Comparison of ENCODE assay signal across 29 cellular contexts in genomic region chr1:45669379-45669778, GRCh38. TPM values are rescaled to one million over a fixed set of nuclear protein-coding genes. Genes with fewer than 3 reads are reported as not detected.
DNase-seq lines count a peak whose midpoint lies in the region; ATAC-seq, FAIRE-seq and TF ChIP-seq lines count a peak whose summit lies in the region.
"Had no signal": no experiment of that assay in that cellular context is flagged by ENCODE, and none has a peak within 500 bp of the region (broad histone marks: within the 10 kb centered on the region; RNA-seq: fewer than 3 reads in every experiment).

No MANE protein-coding gene starts in this region.

- H3K9ac ChIP-seq in HepG2 (ENCODE audit: insufficient read depth, low read depth, low read length) = no peak overlapping the region
- H3K9ac ChIP-seq in astrocyte (ENCODE audit: low read length) = no peak overlapping the region
- H3K9ac ChIP-seq: neural progenitor cell had no signal

- no peaks in the 10 kb centered on the region for H3K9me3 Mint-ChIP-seq in astrocyte (ENCODE audit: unreplicated experiment)
- no peaks in the 10 kb centered on the region for H3K9me3 Mint-ChIP-seq in activated T-helper 1 cell treated with anti-CD3 and anti-CD28 coated beads, Interleukin-12 subunit alpha, Interleukin-12 subunit beta, Interleukin-2, Interleukin-4 antibody, amounts not matched to agents 30 ng/mL and 10 ng/mL and 1 ng/mL, durations not matched to agents 14 hours and 24 hours and 36 hours
- H3K9me3 Mint-ChIP-seq: activated T-cell treated with anti-CD3 and anti-CD28 coated beads, Interleukin-2, amount 50 U/mL, for 4 hours; T-cell had no signal

- H3K4me1 Mint-ChIP-seq in astrocyte (ENCODE audit: low read depth, unreplicated experiment) = peaks cover 26% of the 10 kb centered on the region
- peaks cover 20% of the 10 kb centered on the region for H3K4me1 Mint-ChIP-seq in activated T-helper 1 cell treated with anti-CD3 and anti-CD28 coated beads, Interleukin-12 subunit alpha, Interleukin-12 subunit beta, Interleukin-2, Interleukin-4 antibody, amounts not matched to agents 30 ng/mL and 10 ng/mL and 1 ng/mL, durations not matched to agents 14 hours and 24 hours and 36 hours (ENCODE audit: low read depth)

- H3K27ac Mint-ChIP-seq in astrocyte (ENCODE audit: unreplicated experiment) = no peak overlapping the region
- H3K27ac Mint-ChIP-seq in activated T-helper 1 cell treated with anti-CD3 and anti-CD28 coated beads, Interleukin-12 subunit alpha, Interleukin-12 subunit beta, Interleukin-2, Interleukin-4 antibody, amounts not matched to agents 30 ng/mL and 10 ng/mL and 1 ng/mL, durations not matched to agents 14 hours and 24 hours and 36 hours = no peak overlapping the region
- H3K27ac Mint-ChIP-seq: activated CD4-positive, alpha-beta T cell treated with anti-CD3 and anti-CD28 coated beads for 36 hours; H9; neural progenitor cell; T-cell had no signal

- intact Hi-C loops in right lobe of liver (cut with DNase I) (no loop called here), HepG2 (cut with micrococcal nuclease; ENCODE audit: unreplicated experiment) (no loop called here)
- intact Hi-C loops in activated T-helper 1 cell treated with anti-CD3 and anti-CD28 coated beads, Interleukin-12 subunit alpha, Interleukin-12 subunit beta, Interleukin-2, Interleukin-4 antibody, amounts not matched to agents 30 ng/mL and 10 ng/mL and 1 ng/mL, durations not matched to agents 14 hours and 24 hours and 36 hours (cut with micrococcal nuclease) = no loop called here

- no peak for TF ChIP-seq RAD21 in HepG2 (CRISPR knock-in tag; IDR thresholded peaks at IDR 0.05)

- BruUV-seq in HepG2 (replicated peaks; lab: Mats Ljungman, UMichigan) = no TSS peak

- WGBS in right lobe of liver (ENCODE audit: insufficient coverage, low coverage, low lambda C conversion rate, missing lambda C conversion rate) = 20% methylated on average over 1 of the region's 1 CpG
- WGBS in HepG2 (ENCODE audit: low lambda C conversion rate) = 50% methylated on average over 1 of the region's 1 CpG
- whole genome bisulfite sequencing in hepatocyte (ENCODE audit: low lambda C conversion rate, missing lambda C conversion rate) = 45% methylated on average over 1 of the region's 1 CpG

- POLR2A ChIA-PET in HepG2 (lab: Yijun Ruan, JAX) = interaction anchor here (1.0 kb wide), 1 partner anchor 17 kb away, joined by 3 read pairs; the partner anchor contains the start of gene GPBP1L1

- no peaks in the 10 kb centered on the region for H3K27me3 ChIP-seq in right lobe of liver
- H3K27me3 ChIP-seq in HepG2 (ENCODE audit: control insufficient read depth in 1 of 2, insufficient read depth in 2 of 2, low read length in 2 of 2) = no peaks in the 10 kb centered on the region
- H3K27me3 ChIP-seq in astrocyte (ENCODE audit: insufficient read depth, low read length) = no peaks in the 10 kb centered on the region
- no peaks in the 10 kb centered on the region for H3K27me3 ChIP-seq in hepatocyte
- H3K27me3 ChIP-seq: cardiac muscle cell, dorsolateral prefrontal cortex, neural progenitor cell had no signal

- H4K20me1 ChIP-seq in HepG2 (ENCODE audit: insufficient read depth, low read length) (peaks cover 91% of the 10 kb centered on the region), astrocyte (ENCODE audit: insufficient read depth, low read length) (peaks cover 94% of the 10 kb centered on the region), hepatocyte (ENCODE audit: insufficient read depth, poor library complexity, severe bottlenecking) (peaks cover 95% of the 10 kb centered on the region)

- no peak overlapping the region for H3K27ac ChIP-seq in right lobe of liver
- H3K27ac ChIP-seq in HepG2 (ENCODE audit: extremely low read length, insufficient read depth, low read length) = no peak overlapping the region
- peak overlapping the region; percentile 28 for H3K27ac ChIP-seq in astrocyte (ENCODE audit: low read depth, low read length)
- peak overlapping the region; percentile 8 for H3K27ac ChIP-seq in hepatocyte
- H3K27ac ChIP-seq: 22Rv1, cardiac muscle cell, dorsolateral prefrontal cortex, neural progenitor cell, PC-9 had no signal

- peaks cover 96% of the 10 kb centered on the region for H3K79me2 ChIP-seq in HepG2 (ENCODE audit: insufficient read depth, low read length)
- peaks cover 99% of the 10 kb centered on the region for H3K79me2 ChIP-seq in astrocyte (ENCODE audit: insufficient read depth, low read length)
- peaks cover 100% of the 10 kb centered on the region for H3K79me2 ChIP-seq in hepatocyte

- H3K36me3 Mint-ChIP-seq in astrocyte (ENCODE audit: low read depth, unreplicated experiment) = peaks cover 10% of the 10 kb centered on the region
- peaks cover 8% of the 10 kb centered on the region for H3K36me3 Mint-ChIP-seq in activated T-helper 1 cell treated with anti-CD3 and anti-CD28 coated beads, Interleukin-12 subunit alpha, Interleukin-12 subunit beta, Interleukin-2, Interleukin-4 antibody, amounts not matched to agents 30 ng/mL and 10 ng/mL and 1 ng/mL, durations not matched to agents 14 hours and 24 hours and 36 hours (ENCODE audit: low read depth)

- peaks cover 0 to 55% (median 12%) of the 10 kb centered on the region in 4 donors for H3K4me1 ChIP-seq in right lobe of liver
- peaks cover 42% of the 10 kb centered on the region for H3K4me1 ChIP-seq in HepG2 (ENCODE audit: insufficient read depth, low read length)
- peaks cover 8% of the 10 kb centered on the region for H3K4me1 ChIP-seq in astrocyte (ENCODE audit: insufficient read depth, low read length)
- peaks cover 17% of the 10 kb centered on the region for H3K4me1 ChIP-seq in hepatocyte (ENCODE audit: insufficient read depth)
- H3K4me1 ChIP-seq: neural progenitor cell had no signal

- H3K27me3 Mint-ChIP-seq in astrocyte (ENCODE audit: low read depth, unreplicated experiment) = no peaks in the 10 kb centered on the region
- H3K27me3 Mint-ChIP-seq in activated T-helper 1 cell treated with anti-CD3 and anti-CD28 coated beads, Interleukin-12 subunit alpha, Interleukin-12 subunit beta, Interleukin-2, Interleukin-4 antibody, amounts not matched to agents 30 ng/mL and 10 ng/mL and 1 ng/mL, durations not matched to agents 14 hours and 24 hours and 36 hours (ENCODE audit: insufficient read depth) = no peaks in the 10 kb centered on the region
- H3K27me3 Mint-ChIP-seq: activated CD4-positive, alpha-beta T cell treated with anti-CD3 and anti-CD28 coated beads for 36 hours; T-cell had no signal

- TF ChIP-seq EP300 in HepG2 (IDR thresholded peaks at IDR 0.05; ENCODE audit: low read depth in 2 of 2, low read length in 2 of 2) = no peak
- no peak for TF ChIP-seq EP300 in HepG2 (CRISPR knock-in tag; IDR thresholded peaks at IDR 0.05; ENCODE audit: borderline replicate concordance)

- no peak for TF ChIP-seq POLR2A in right lobe of liver (IDR thresholded peaks at IDR 0.05)
- TF ChIP-seq POLR2A in HepG2 (IDR thresholded peaks at IDR 0.05; ENCODE audit: insufficient read depth in 1 of 2, low read depth in 2 of 2, low read length in 2 of 2) = no peak

- H3K9me3 ChIP-seq in right lobe of liver = no peaks in the 10 kb centered on the region
- no peaks in the 10 kb centered on the region for H3K9me3 ChIP-seq in HepG2 (ENCODE audit: low read length)
- no peaks in the 10 kb centered on the region for H3K9me3 ChIP-seq in astrocyte (ENCODE audit: insufficient read depth, low read depth, low read length)
- H3K9me3 ChIP-seq in hepatocyte (ENCODE audit: low read depth) = no peaks in the 10 kb centered on the region

- CTCF ChIA-PET in HepG2 (lab: Yijun Ruan, JAX; ENCODE audit: low intra/inter-chr PET ratio, low total read pairs) = no interaction called here

- H3K4me2 ChIP-seq in HepG2 (ENCODE audit: low read depth, low read length) (no peak overlapping the region), astrocyte (ENCODE audit: low read length) (peak overlapping the region; percentile 0), hepatocyte (no peak overlapping the region)
- H3K4me2 ChIP-seq: neural progenitor cell, PC-9 had no signal

- in situ Hi-C loops in HepG2 (cut with HindIII; ENCODE audit: extremely low pct_ligation_motif_present, low pct_unique_long_range_greater_than_20kb) = no loop called here

- FAIRE-seq in HepG2 (lab: Jason Lieb, UNC) (no peak), astrocyte (lab: Jason Lieb, UNC) (no peak)
- FAIRE-seq: endothelial cell of umbilical vein, GM18507, TTC549 had no signal

- no peaks in the 10 kb centered on the region for H3K9me2 ChIP-seq in hepatocyte (replicated peaks; ENCODE audit: insufficient read depth)

- H2AFZ ChIP-seq in HepG2 (ENCODE audit: low read length) (no peak overlapping the region), astrocyte (ENCODE audit: low read depth, low read length) (no peak overlapping the region), hepatocyte (no peak overlapping the region)
- H2AFZ ChIP-seq: neural progenitor cell, PC-9 had no signal

- TF ChIP-seq CTCF in right lobe of liver (IDR thresholded peaks at IDR 0.05) (no peak), HepG2 (CRISPR knock-in tag; IDR thresholded peaks at IDR 0.05) (no peak), astrocyte (IDR thresholded peaks at IDR 0.05; ENCODE audit: insufficient read depth, low read depth, low read length) (no peak), hepatocyte (IDR thresholded peaks at IDR 0.05; ENCODE audit: poor library complexity) (no peak)

- DNase-seq in right lobe of liver (no peak), HepG2 (ENCODE audit: low spot score) (no peak), astrocyte (ENCODE audit: low read depth) (no peak), hepatocyte (ENCODE audit: low spot score) (no peak), NAMALWA (ENCODE audit: low spot score) (no peak)
- DNase-seq in activated T-helper 1 cell treated with anti-CD3 and anti-CD28 coated beads, Interleukin-12 subunit alpha, Interleukin-12 subunit beta, Interleukin-2, Interleukin-4 antibody, amounts not matched to agents 30 ng/mL and 10 ng/mL and 1 ng/mL, durations not matched to agents 14 hours and 24 hours and 36 hours (ENCODE audit: low spot score) = no peak
- DNase-seq: activated CD4-positive, alpha-beta T cell treated with anti-CD3 and anti-CD28 coated beads for 36 hours; activated CD8-positive, alpha-beta memory T cell treated with anti-CD3 and anti-CD28 coated beads for 24 hours; activated naive CD4-positive, alpha-beta T cell treated with Interleukin-2 at 50 U/mL for 16 hours; activated T-cell treated with anti-CD3 and anti-CD28 coated beads, Interleukin-2, amount 50 U/mL, for 4 hours; amygdala; C1 segment of cervical spinal cord; dorsolateral prefrontal cortex; H9; NCI-H1105 treated with DMSO at 0.1 percent for 48 hours; NCI-H2081; PC-9; SHP77 treated with DMSO at 0.1 percent for 48 hours; stimulated activated CD4-positive, alpha-beta T cell treated with anti-CD3 and anti-CD28 coated beads, Interleukin-2, amount 100 ng/mL, for 48 hours; stimulated activated naive CD4-positive, alpha-beta T cell; T-cell had no signal

- no peak overlapping the region for H3K4me3 Mint-ChIP-seq in astrocyte (ENCODE audit: unreplicated experiment)
- no peak overlapping the region for H3K4me3 Mint-ChIP-seq in activated T-helper 1 cell treated with anti-CD3 and anti-CD28 coated beads, Interleukin-12 subunit alpha, Interleukin-12 subunit beta, Interleukin-2, Interleukin-4 antibody, amounts not matched to agents 30 ng/mL and 10 ng/mL and 1 ng/mL, durations not matched to agents 14 hours and 24 hours and 36 hours
- H3K4me3 Mint-ChIP-seq: activated CD4-positive, alpha-beta T cell treated with anti-CD3 and anti-CD28 coated beads for 36 hours; activated T-cell treated with anti-CD3 and anti-CD28 coated beads, Interleukin-2, amount 50 U/mL, for 4 hours; H9; neural progenitor cell; T-cell had no signal

- H3K4me3 ChIP-seq in right lobe of liver (no peak overlapping the region), HepG2 (replicated peaks in 1 of 3; ENCODE audit: insufficient read depth in 1 of 3, low read depth in 2 of 3, low read length in 3 of 3) (no peak overlapping the region), astrocyte (ENCODE audit: insufficient read depth, low read depth, low read length) (no peak overlapping the region), hepatocyte (no peak overlapping the region)
- H3K4me3 ChIP-seq: cardiac muscle cell, dorsolateral prefrontal cortex, neural progenitor cell, PC-9 had no signal

- H3K36me3 ChIP-seq in right lobe of liver (no peaks in the 10 kb centered on the region), HepG2 (replicated peaks in 1 of 2; ENCODE audit: control insufficient read depth in 1 of 2, insufficient read depth in 2 of 2, low read length in 2 of 2) (peaks cover 0 to 7% of the 10 kb centered on the region in 2 experiments; a peak in 1 of 5 replicates), astrocyte (ENCODE audit: insufficient read depth, low read length) (peaks cover under 1% of the 10 kb centered on the region), hepatocyte (replicated peaks; ENCODE audit: insufficient read depth, low read depth) (no peaks in the 10 kb centered on the region)
- H3K36me3 ChIP-seq: cardiac muscle cell, neural progenitor cell had no signal

- peak in 3 of 4 donors; percentile 21 to 56 (median 51) for ATAC-seq in right lobe of liver
- no peak for ATAC-seq in HepG2
- no peak for ATAC-seq in HG03108 (IDR thresholded peaks at IDR 0.05; ENCODE audit: unreplicated experiment)
- ATAC-seq in GM18858 (IDR thresholded peaks at IDR 0.05; ENCODE audit: unreplicated experiment) = no peak
- ATAC-seq: activated CD4-positive, alpha-beta T cell treated with anti-CD3 and anti-CD28 coated beads for 36 hours; activated T-cell treated with anti-CD3 and anti-CD28 coated beads, Interleukin-2, amount 50 U/mL, for 4 hours; T-cell had no signal

RNA-seq across cellular contexts. Expression of gene GPBP1L1, which starts 17.0 kb away (rescaled TPM):
- 10 to 100 TPM; 51.2 to 80.0 (median 67.3) TPM for total RNA-seq in right lobe of liver
- total RNA-seq in HepG2 (2016; rRNA removed; fragmentation: Illumina TruSeq; extraction: Trizol) = 86.1 and 102 TPM in 2 replicates
- 25.6 and 26.4 TPM in 2 replicates for total RNA-seq in HepG2 (2016; cell fraction: cytosol; rRNA removed; fragmentation: Illumina TruSeq; extraction: Trizol; ENCODE audit: low read depth)
- total RNA-seq in HepG2 (2016; cell fraction: insoluble cytoplasmic fraction; rRNA removed; fragmentation: Illumina TruSeq; extraction: Trizol) = 92.3 and 92.5 TPM in 2 replicates
- 57.5 TPM in 2 replicates for total RNA-seq in HepG2 (2016; cell fraction: membrane; rRNA removed; fragmentation: Illumina TruSeq; extraction: Trizol)
- 88.6 and 95.6 TPM in 2 replicates for total RNA-seq in HepG2 (2016; cell fraction: nucleus; rRNA removed; fragmentation: Illumina TruSeq; extraction: Trizol)
- polyA plus RNA-seq in HepG2 (2011; rRNA removed) = 45.9 and 46.4 TPM in 2 replicates
- 31.6 and 50.0 TPM in 2 replicates for polyA plus RNA-seq in HepG2 (2011; cell fraction: cytosol; rRNA removed)
- polyA plus RNA-seq in HepG2 (2011; cell fraction: nucleus; rRNA removed) = 47.9 and 59.6 TPM in 2 replicates
- 66.6 and 70.2 TPM in 2 replicates for polyA plus RNA-seq in HepG2 (2012)
- 4.1 and 5.8 TPM in 2 replicates for polyA plus RNA-seq in HepG2 (2016; cell fraction: cytosol; fragmentation: Illumina TruSeq; extraction: Trizol; ENCODE audit: low read depth)
- 64.8 and 77.7 TPM in 2 replicates for polyA plus RNA-seq in HepG2 (2016; cell fraction: insoluble cytoplasmic fraction; fragmentation: Illumina TruSeq; extraction: Trizol; ENCODE audit: low read depth)
- 19.7 and 22.4 TPM in 2 replicates for polyA plus RNA-seq in HepG2 (2016; cell fraction: membrane; fragmentation: Illumina TruSeq; extraction: Trizol; ENCODE audit: low read depth)
- polyA plus RNA-seq in HepG2 (2016; cell fraction: nucleus; fragmentation: Illumina TruSeq; extraction: Trizol; ENCODE audit: insufficient read depth, low read depth) = 101 and 103 TPM in 2 replicates
- polyA minus RNA-seq in HepG2 (2011; rRNA and poly(A)+ RNA removed; ENCODE audit: low replicate concordance) = 88.8 and 106 TPM in 2 replicates
- 54.0 and 54.9 TPM in 2 replicates for polyA minus RNA-seq in HepG2 (2011; cell fraction: cytosol; rRNA and poly(A)+ RNA removed)
- 163 and 195 TPM in 2 replicates for polyA minus RNA-seq in HepG2 (2011; cell fraction: nucleus; rRNA and poly(A)+ RNA removed)
- 116 TPM in 2 replicates for total RNA-seq in astrocyte
- total RNA-seq in hepatocyte = 95.8 and 115 TPM in 2 replicates
- polyA plus RNA-seq in hepatocyte = 56.9 and 67.9 TPM in 2 replicates
- total RNA-seq in activated T-helper 1 cell treated with anti-CD3 and anti-CD28 coated beads, Interleukin-12 subunit alpha, Interleukin-12 subunit beta, Interleukin-2, Interleukin-4 antibody, amounts not matched to agents 30 ng/mL and 10 ng/mL and 1 ng/mL, durations not matched to agents 14 hours and 24 hours and 36 hours = 99.3 and 109 TPM in 2 replicates

RNA-seq across cellular contexts. Expression of gene TMEM69, which starts 18.6 kb away (rescaled TPM):
- total RNA-seq in right lobe of liver = 10 to 100 TPM in 3 of 6 experiments, 1 to 10 TPM in 3; 7.5 to 17.5 (median 10.0) TPM
- 21.9 and 25.4 TPM in 2 replicates for total RNA-seq in HepG2 (2016; rRNA removed; fragmentation: Illumina TruSeq; extraction: Trizol)
- total RNA-seq in HepG2 (2016; cell fraction: cytosol; rRNA removed; fragmentation: Illumina TruSeq; extraction: Trizol; ENCODE audit: low read depth) = 11.4 TPM in 2 replicates
- total RNA-seq in HepG2 (2016; cell fraction: insoluble cytoplasmic fraction; rRNA removed; fragmentation: Illumina TruSeq; extraction: Trizol) = 22.3 and 23.4 TPM in 2 replicates
- total RNA-seq in HepG2 (2016; cell fraction: membrane; rRNA removed; fragmentation: Illumina TruSeq; extraction: Trizol) = 25.3 and 27.2 TPM in 2 replicates
- total RNA-seq in HepG2 (2016; cell fraction: nucleus; rRNA removed; fragmentation: Illumina TruSeq; extraction: Trizol) = 15.9 TPM in 2 replicates
- polyA plus RNA-seq in HepG2 (2011; rRNA removed) = 112 and 135 TPM in 2 replicates
- polyA plus RNA-seq in HepG2 (2011; cell fraction: cytosol; rRNA removed) = 79.4 and 112 TPM in 2 replicates
- polyA plus RNA-seq in HepG2 (2011; cell fraction: nucleus; rRNA removed) = 24.0 and 32.3 TPM in 2 replicates
- 42.1 and 42.2 TPM in 2 replicates for polyA plus RNA-seq in HepG2 (2012)
- polyA plus RNA-seq in HepG2 (2016; cell fraction: cytosol; fragmentation: Illumina TruSeq; extraction: Trizol; ENCODE audit: low read depth) = 14.7 and 16.7 TPM in 2 replicates
- 38.2 and 42.6 TPM in 2 replicates for polyA plus RNA-seq in HepG2 (2016; cell fraction: insoluble cytoplasmic fraction; fragmentation: Illumina TruSeq; extraction: Trizol; ENCODE audit: low read depth)
- polyA plus RNA-seq in HepG2 (2016; cell fraction: membrane; fragmentation: Illumina TruSeq; extraction: Trizol; ENCODE audit: low read depth) = 28.0 and 33.0 TPM in 2 replicates
- polyA plus RNA-seq in HepG2 (2016; cell fraction: nucleus; fragmentation: Illumina TruSeq; extraction: Trizol; ENCODE audit: insufficient read depth, low read depth) = 36.0 and 42.8 TPM in 2 replicates
- 78.0 and 80.4 TPM in 2 replicates for polyA minus RNA-seq in HepG2 (2011; rRNA and poly(A)+ RNA removed; ENCODE audit: low replicate concordance)
- polyA minus RNA-seq in HepG2 (2011; cell fraction: cytosol; rRNA and poly(A)+ RNA removed) = 35.4 and 38.1 TPM in 2 replicates
- 26.5 and 35.8 TPM in 2 replicates for polyA minus RNA-seq in HepG2 (2011; cell fraction: nucleus; rRNA and poly(A)+ RNA removed)
- total RNA-seq in astrocyte = 23.3 and 26.2 TPM in 2 replicates
- total RNA-seq in hepatocyte = 30.1 and 33.5 TPM in 2 replicates
- 30.6 and 36.5 TPM in 2 replicates for polyA plus RNA-seq in hepatocyte
- total RNA-seq in activated T-helper 1 cell treated with anti-CD3 and anti-CD28 coated beads, Interleukin-12 subunit alpha, Interleukin-12 subunit beta, Interleukin-2, Interleukin-4 antibody, amounts not matched to agents 30 ng/mL and 10 ng/mL and 1 ng/mL, durations not matched to agents 14 hours and 24 hours and 36 hours = 30.0 and 33.0 TPM in 2 replicates

RNA-seq across cellular contexts. Expression of gene CCDC17, which starts 45.5 kb away (rescaled TPM):
- total RNA-seq in right lobe of liver (1 to 10 TPM in 5 of 6 experiments, under 1 TPM in 1; 0.81 to 3.1 (median 1.9) TPM), HepG2 (2016; rRNA removed; fragmentation: Illumina TruSeq; extraction: Trizol) (0.24 and 1.5 TPM in 2 replicates), astrocyte (2.4 and 3.8 TPM in 2 replicates), hepatocyte (1.3 and 1.4 TPM in 2 replicates)
- total RNA-seq in HepG2 (2016; cell fraction: cytosol; rRNA removed; fragmentation: Illumina TruSeq; extraction: Trizol; ENCODE audit: low read depth) = 0.26 and 0.30 TPM in 2 replicates
- 0.18 and 1.4 TPM in 2 replicates for total RNA-seq in HepG2 (2016; cell fraction: insoluble cytoplasmic fraction; rRNA removed; fragmentation: Illumina TruSeq; extraction: Trizol)
- 0.37 and 0.41 TPM in 2 replicates for total RNA-seq in HepG2 (2016; cell fraction: membrane; rRNA removed; fragmentation: Illumina TruSeq; extraction: Trizol)
- total RNA-seq in HepG2 (2016; cell fraction: nucleus; rRNA removed; fragmentation: Illumina TruSeq; extraction: Trizol) = 1.7 and 2.5 TPM in 2 replicates
- polyA plus RNA-seq in HepG2 (2011; rRNA removed) (3.2 and 3.3 TPM in 2 replicates), hepatocyte (0.73 and 1.4 TPM in 2 replicates)
- 0.64 and 0.82 TPM in 2 replicates for polyA plus RNA-seq in HepG2 (2011; cell fraction: cytosol; rRNA removed)
- 23.6 and 26.7 TPM in 2 replicates for polyA plus RNA-seq in HepG2 (2011; cell fraction: nucleus; rRNA removed)
- 2.9 and 3.4 TPM in 2 replicates for polyA plus RNA-seq in HepG2 (2012)
- polyA plus RNA-seq in HepG2 (2016; cell fraction: cytosol; fragmentation: Illumina TruSeq; extraction: Trizol; ENCODE audit: low read depth) = 0.18 and 0.35 TPM in 2 replicates
- 0.20 TPM in 1 of 2 replicates, not detected in the other for polyA plus RNA-seq in HepG2 (2016; cell fraction: insoluble cytoplasmic fraction; fragmentation: Illumina TruSeq; extraction: Trizol; ENCODE audit: low read depth)
- 0.13 and 0.33 TPM in 2 replicates for polyA plus RNA-seq in HepG2 (2016; cell fraction: membrane; fragmentation: Illumina TruSeq; extraction: Trizol; ENCODE audit: low read depth)
- 4.6 and 5.9 TPM in 2 replicates for polyA plus RNA-seq in HepG2 (2016; cell fraction: nucleus; fragmentation: Illumina TruSeq; extraction: Trizol; ENCODE audit: insufficient read depth, low read depth)
- 4.0 and 9.6 TPM in 2 replicates for polyA minus RNA-seq in HepG2 (2011; rRNA and poly(A)+ RNA removed; ENCODE audit: low replicate concordance)
- polyA minus RNA-seq in HepG2 (2011; cell fraction: cytosol; rRNA and poly(A)+ RNA removed) = 0.62 TPM in 1 of 2 replicates, not detected in the other
- 10.6 and 12.4 TPM in 2 replicates for polyA minus RNA-seq in HepG2 (2011; cell fraction: nucleus; rRNA and poly(A)+ RNA removed)
- 2.5 and 2.8 TPM in 2 replicates for total RNA-seq in activated T-helper 1 cell treated with anti-CD3 and anti-CD28 coated beads, Interleukin-12 subunit alpha, Interleukin-12 subunit beta, Interleukin-2, Interleukin-4 antibody, amounts not matched to agents 30 ng/mL and 10 ng/mL and 1 ng/mL, durations not matched to agents 14 hours and 24 hours and 36 hours

Comparison
In these comparisons a context has a peak if more than half of its experiments do, and no peak if none do; other contexts are left out.
1. ATAC-seq: peak in right lobe of liver (3 of 4); none in HepG2 (single experiment), HG03108 (single experiment) and GM18858 (single experiment).
2. H3K27ac ChIP-seq: peak in astrocyte (single experiment) and hepatocyte (single experiment); none in right lobe of liver (0 of 3) and HepG2 (single experiment).